26 cellular contexts compared by ENCODE assay signal in the genomic region with DNA sequence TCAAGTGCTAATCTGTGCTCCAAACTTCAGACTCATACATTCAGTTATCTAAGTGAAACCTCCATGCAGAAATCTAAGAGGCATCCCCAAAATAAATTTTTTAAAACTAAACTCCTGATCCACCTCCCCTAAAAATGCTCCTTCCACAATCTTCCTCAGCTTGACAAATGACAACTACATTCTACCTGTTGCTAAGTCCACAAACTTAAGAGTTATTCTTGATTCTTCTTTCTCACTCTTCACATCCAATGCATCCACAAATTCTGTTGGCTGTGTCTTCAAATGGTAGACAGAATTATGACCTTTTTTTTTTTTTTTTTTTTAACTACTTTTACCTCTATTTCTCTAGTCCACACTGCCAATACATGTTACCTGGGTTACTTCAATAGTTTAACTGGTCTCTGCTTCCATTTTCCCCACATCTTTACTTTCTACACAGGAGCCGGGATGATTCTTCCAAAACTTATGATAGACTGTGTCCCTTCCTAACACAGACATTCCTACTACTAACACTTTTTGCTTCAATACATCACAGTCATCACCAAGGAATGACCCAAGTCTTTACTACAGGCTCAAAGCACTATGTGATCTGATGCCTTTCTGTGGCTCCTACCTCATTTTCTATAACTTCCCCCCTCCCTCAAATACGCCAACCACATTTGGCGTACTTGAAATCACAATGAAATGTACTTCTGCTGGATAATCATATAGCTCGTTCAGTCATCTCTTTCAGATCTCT.
DNase-seq lines count a peak whose midpoint lies in the region; ATAC-seq, FAIRE-seq and TF ChIP-seq lines count a peak whose summit lies in the region.
"Had no signal": no experiment of that assay in that cellular context is flagged by ENCODE, and none has a peak within 500 bp of the region (broad histone marks: within the 10 kb centered on the region; RNA-seq: fewer than 3 reads in every experiment).

No MANE protein-coding gene starts in this region.

- dilution Hi-C loops in endothelial cell of umbilical vein (cut with MboI; ENCODE audit: extremely low pct_ligation_motif_present, low sequenced_read_pairs) = no loop called here

- H3K9ac ChIP-seq in endothelial cell of umbilical vein (replicated peaks; ENCODE audit: extremely low read depth, insufficient read depth, low read length) = no peak overlapping the region

- peaks cover 26% of the 10 kb centered on the region for H3K4me1 ChIP-seq in endothelial cell of umbilical vein (ENCODE audit: control insufficient read depth, extremely low read depth, insufficient read depth, low read length)
- H3K4me1 ChIP-seq: Caco-2 had no signal

- no TSS peak for BruUV-seq in endothelial cell of umbilical vein (replicated peaks; lab: Mats Ljungman, UMichigan)

- H3K9me1 ChIP-seq in endothelial cell of umbilical vein (replicated peaks; ENCODE audit: control insufficient read depth, extremely low read depth, insufficient read depth, low read length) = no peaks in the 10 kb centered on the region

- FAIRE-seq in endothelial cell of umbilical vein (lab: Jason Lieb, UNC) = peak; percentile 24
- FAIRE-seq: A204.1, GM12892 had no signal

- H3K4me2 ChIP-seq in endothelial cell of umbilical vein (ENCODE audit: insufficient read depth, low read length) = no peak overlapping the region
- H3K4me2 ChIP-seq: GM23338 had no signal

- ATAC-seq in GM21717 (IDR thresholded peaks at IDR 0.05; ENCODE audit: unreplicated experiment) = no peak
- ATAC-seq: CD8-positive, alpha-beta T cell; GM23338; Panc1 had no signal

- CTCF ChIA-PET in endothelial cell of umbilical vein (lab: Charles Lee) = no interaction called here

- H3K4me3 ChIP-seq in endothelial cell of umbilical vein (replicated peaks in 1 of 3; ENCODE audit: insufficient read depth in 1 of 3, low read depth in 1 of 3, low read length in 3 of 3) = no peak overlapping the region
- H3K4me3 ChIP-seq: GM23338, MG63 had no signal

- POLR2A ChIA-PET in endothelial cell of umbilical vein (lab: Charles Lee) = interaction anchor here (0.7 kb wide), 1 partner anchor 20 kb away, joined by 10 read pairs; no protein-coding TSS in a partner anchor

- no peaks in the 10 kb centered on the region for H3K27me3 ChIP-seq in endothelial cell of umbilical vein (ENCODE audit: control insufficient read depth in 2 of 2, insufficient read depth in 2 of 2, low read length in 2 of 2)
- H3K27me3 ChIP-seq: MG63 had no signal

- H3K27ac ChIP-seq in endothelial cell of umbilical vein (ENCODE audit: insufficient read depth, low read depth, low read length) = no peak overlapping the region
- H3K27ac ChIP-seq: C4-2B had no signal

- peak; percentile 43 for DNase-seq in EH (ENCODE audit: low read depth)
- peak; percentile 36 for DNase-seq in M059J (ENCODE audit: low read depth)
- DNase-seq in endothelial cell of umbilical vein (ENCODE audit: low read depth, low spot score) = no peak
- peak; percentile 56 for DNase-seq in renal cortical epithelial cell (ENCODE audit: low read depth)
- DNase-seq in GM19240 (ENCODE audit: insufficient read length, low spot score) = no peak
- no peak for DNase-seq in DMS53 treated with DMSO at 0.1 percent for 48 hours (lab: John Stamatoyannopoulos, UW; ENCODE audit: unreplicated experiment)
- no peak for DNase-seq in NCI-H2029 (lab: John Stamatoyannopoulos, UW)
- DNase-seq: Caco-2; CD8-positive, alpha-beta T cell; DMS79; H9; KBM-7; MG63; NCI-H1105 treated with DMSO at 0.1 percent for 48 hours; NCI-H146; NCI-H1930; NCI-H226; NCI-H510A; NCI-H69; SHP77 treated with DMSO at 0.1 percent for 48 hours had no signal

- peaks cover 8% of the 10 kb centered on the region for H3K79me2 ChIP-seq in endothelial cell of umbilical vein (ENCODE audit: control insufficient read depth, insufficient read depth, low read length)

- no peak overlapping the region for H2AFZ ChIP-seq in endothelial cell of umbilical vein (ENCODE audit: low read depth, low read length)
- H2AFZ ChIP-seq: GM23338 had no signal

- no peaks in the 10 kb centered on the region for H3K36me3 ChIP-seq in endothelial cell of umbilical vein (ENCODE audit: control insufficient read depth in 2 of 2, extremely low read depth in 1 of 2, insufficient read depth in 2 of 2, low read length in 2 of 2)
- H3K36me3 ChIP-seq: MG63 had no signal

- TF ChIP-seq POLR2A in endothelial cell of umbilical vein (IDR thresholded peaks at IDR 0.05; ENCODE audit: low read depth, low read length) = no peak

- H4K20me1 ChIP-seq in endothelial cell of umbilical vein (replicated peaks; ENCODE audit: control insufficient read depth, extremely low read depth, insufficient read depth, low read length) = no peaks in the 10 kb centered on the region

- TF ChIP-seq CTCF in endothelial cell of umbilical vein (IDR thresholded peaks at IDR 0.05; ENCODE audit: extremely low read depth in 1 of 2, insufficient read depth in 1 of 2, low read depth in 1 of 2, low read length in 2 of 2) = no peak

- intact Hi-C loops in endothelial cell of umbilical vein (cut with micrococcal nuclease) = no loop called here

- H3K9me3 ChIP-seq in endothelial cell of umbilical vein (replicated peaks; ENCODE audit: control insufficient read depth, insufficient read depth, low read length) = no peaks in the 10 kb centered on the region
- H3K9me3 ChIP-seq: Caco-2, MG63 had no signal

TF ChIP-seq in endothelial cell of umbilical vein, 7 proteins besides CTCF, POLR2A, EP300 and RAD21:
- TF ChIP-seq FOS (IDR thresholded peaks at IDR 0.05; ENCODE audit: borderline replicate concordance, insufficient read depth, low read length) (no peak), MYC (IDR thresholded peaks at IDR 0.05; ENCODE audit: low read depth, low read length) (no peak), EZH2 (IDR thresholded peaks at IDR 0.05; ENCODE audit: borderline replicate concordance, low read depth, low read length, severe bottlenecking) (no peak)
- TF ChIP-seq, protein P1, sequence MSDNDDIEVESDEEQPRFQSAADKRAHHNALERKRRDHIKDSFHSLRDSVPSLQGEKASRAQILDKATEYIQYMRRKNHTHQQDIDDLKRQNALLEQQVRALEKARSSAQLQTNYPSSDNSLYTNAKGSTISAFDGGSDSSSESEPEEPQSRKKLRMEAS (IDR thresholded peaks at IDR 0.05; ENCODE audit: insufficient read depth, insufficient read length) = no peak
TF ChIP-seq in endothelial cell of umbilical vein: peak in this region for 0.

Comparison
In these comparisons a context has a peak if more than half of its experiments do, and no peak if none do; other contexts are left out.
1. DNase-seq: peak in EH (single experiment), M059J (single experiment) and renal cortical epithelial cell (single experiment); none in endothelial cell of umbilical vein (single experiment), GM19240 (single experiment), DMS53 treated with DMSO at 0.1 percent for 48 hours (single experiment) and NCI-H2029 (single experiment).